ENCODE assay signal across 1 cellular context in genomic region chr12:119417440-119417839, GRCh38.
TF ChIP-seq lines count a peak whose summit lies in the region.

No MANE protein-coding gene starts in this region.

TF ChIP-seq in GM23338, 12 proteins besides CTCF, POLR2A, EP300 and RAD21 (continued from another document):
- TF ChIP-seq ETS1 (IDR thresholded peaks at IDR 0.05) (no peak), STAT1 (IDR thresholded peaks at IDR 0.05; ENCODE audit: unreplicated experiment) (no peak)
